In genomic region chr6:147542436-147542835, GRCh38 we compare ENCODE assay signal across 2 cellular contexts. TPM values are rescaled to one million over a fixed set of nuclear protein-coding genes. Genes with fewer than 3 reads are reported as not detected.
"Had no signal": no experiment of that assay in that cellular context is flagged by ENCODE, and none has a peak within 500 bp of the region (broad histone marks: within the 10 kb centered on the region; RNA-seq: fewer than 3 reads in every experiment).

No MANE protein-coding gene starts in this region.

RNA-seq across cellular contexts. Expression of gene SAMD5, which starts 33.9 kb away (rescaled TPM):
- total RNA-seq: HFFc6 had no signal
- polyA plus RNA-seq: GM23338 had no signal
